ENCODE assay signal across 1 cellular context in the genomic region with DNA sequence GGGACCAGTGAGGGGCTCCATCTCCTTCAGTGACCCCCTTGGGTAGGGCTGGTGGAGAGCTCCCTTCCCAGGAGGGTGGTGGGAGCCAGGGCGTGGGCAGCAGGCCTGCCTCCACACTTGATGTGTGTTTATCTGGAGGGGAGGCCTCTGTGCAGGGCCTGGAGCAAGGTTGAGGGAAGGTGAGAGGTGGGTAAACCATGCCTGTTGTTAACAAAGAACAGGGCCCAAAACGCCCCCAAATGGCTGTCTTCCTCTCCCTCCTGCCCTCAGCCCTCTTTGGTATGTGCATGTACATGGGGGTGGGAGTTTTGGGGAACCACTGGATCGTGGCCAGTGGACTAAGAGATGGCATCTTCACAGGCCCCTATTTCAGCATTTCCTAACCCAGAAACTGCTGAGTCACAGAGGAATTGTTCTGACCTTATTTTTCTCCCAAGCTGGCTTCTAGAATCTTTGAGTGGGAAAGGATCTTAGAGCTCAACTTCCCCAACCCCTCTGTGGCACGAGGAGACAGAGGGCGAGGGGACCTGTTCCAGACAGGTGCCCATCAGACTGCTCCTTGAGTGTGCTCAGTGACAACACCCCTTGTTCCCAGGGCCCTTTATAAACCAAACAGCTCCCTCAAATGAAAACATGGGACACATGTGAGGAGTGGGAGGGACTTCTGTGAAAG.
TF ChIP-seq lines count a peak whose summit lies in the region.

No MANE protein-coding gene starts in this region.

TF ChIP-seq in K562, 482 proteins besides CTCF, POLR2A, EP300 and RAD21 (continues in another document):
- TF ChIP-seq RCOR1 (IDR thresholded peaks at IDR 0.05; ENCODE audit: borderline replicate concordance in 1 of 2, low read depth in 2 of 2, low read length in 2 of 2) (no peak), C11orf30 (IDR thresholded peaks at IDR 0.05; ENCODE audit: low read depth) (peak; percentile 96), ESRRA (IDR thresholded peaks at IDR 0.05; ENCODE audit: borderline replicate concordance, low read depth) (no peak), ZNF589 (CRISPR knock-in tag; IDR thresholded peaks at IDR 0.05; ENCODE audit: low read depth) (no peak), PKNOX1 (IDR thresholded peaks at IDR 0.05) (no peak), BHLHE40 (IDR thresholded peaks at IDR 0.05; ENCODE audit: low read length) (no peak), PREB (CRISPR knock-in tag; IDR thresholded peaks at IDR 0.05) (0 out of 2 replicates have a peak, but pooled peaks have one; percentile 31), L3MBTL2 (IDR thresholded peaks at IDR 0.05) (peak; percentile 78), TRIM25 (IDR thresholded peaks at IDR 0.05; ENCODE audit: borderline replicate concordance) (no peak), ZNF316 (IDR thresholded peaks at IDR 0.05) (peak; percentile 97), SMARCE1 (IDR thresholded peaks at IDR 0.05) (0 out of 2 replicates have a peak, but pooled peaks have one; percentile 29), ZNF184 (CRISPR knock-in tag; IDR thresholded peaks at IDR 0.05) (no peak), PRMT5 (CRISPR knock-in tag; IDR thresholded peaks at IDR 0.05) (no peak), NR2C1 (IDR thresholded peaks at IDR 0.05) (no peak), NR2C1 (tag; IDR thresholded peaks at IDR 0.05) (peak; percentile 51; the same call in 1 of the 2 replicates), TEAD1 (CRISPR knock-in tag; IDR thresholded peaks at IDR 0.05) (0 out of 4 replicates have a peak, but pooled peaks have one; percentile 9 to 10), SMARCC2 (IDR thresholded peaks at IDR 0.05; ENCODE audit: low read depth) (no peak), MED1 (CRISPR knock-in tag; IDR thresholded peaks at IDR 0.05; ENCODE audit: borderline replicate concordance) (no peak), SMARCA4 (IDR thresholded peaks at IDR 0.05) (peak; percentile 54; the same call in 1 of the 2 replicates), MAFK (IDR thresholded peaks at IDR 0.05; ENCODE audit: low read length) (peak; percentile 91), ZNF431 (CRISPR knock-in tag; IDR thresholded peaks at IDR 0.05) (no peak), GATAD2B (IDR thresholded peaks at IDR 0.05; ENCODE audit: borderline replicate concordance) (0 out of 2 replicates have a peak, but pooled peaks have one; percentile 22), CEBPB (tag; IDR thresholded peaks at IDR 0.05) (0 out of 2 replicates have a peak, but pooled peaks have one; percentile 41), YBX1 (IDR thresholded peaks at IDR 0.05) (no peak), MYC (IDR thresholded peaks at IDR 0.05; ENCODE audit: low read depth, low read length) (no peak), MYC (CRISPR knock-in tag; IDR thresholded peaks at IDR 0.05; ENCODE audit: borderline replicate concordance, low read depth) (no peak), CEBPG (CRISPR knock-in tag; IDR thresholded peaks at IDR 0.05) (0 out of 2 replicates have a peak, but pooled peaks have one; percentile 13), CEBPG (tag; conservative IDR thresholded peaks at IDR 0.05 in 1 of 2, IDR thresholded peaks at IDR 0.05 in 1 of 2) (peak in 1 of 2 experiments; percentile 19; a peak in 1 of 4 replicates), ZNF175 (CRISPR knock-in tag; IDR thresholded peaks at IDR 0.05; ENCODE audit: low read depth) (no peak), MEF2D (tag; conservative IDR thresholded peaks at IDR 0.05; ENCODE audit: low read depth) (0 out of 2 replicates have a peak, but pooled peaks have one; percentile 55), JUNB (CRISPR knock-in tag; conservative IDR thresholded peaks at IDR 0.05) (no peak), CREM (IDR thresholded peaks at IDR 0.05; ENCODE audit: low read depth) (no peak), PHB (CRISPR knock-in tag; IDR thresholded peaks at IDR 0.05) (no peak), ZNF253 (CRISPR knock-in tag; conservative IDR thresholded peaks at IDR 0.05) (no peak), ZNF124 (CRISPR knock-in tag; IDR thresholded peaks at IDR 0.05) (no peak), MAFG (tag; conservative IDR thresholded peaks at IDR 0.05) (peak; percentile 98), NFE2L1 (tag; IDR thresholded peaks at IDR 0.05; ENCODE audit: borderline replicate concordance, low read depth) (peak; percentile 95), DPF2 (IDR thresholded peaks at IDR 0.05) (peak; percentile 61), ZNF75A (CRISPR knock-in tag; IDR thresholded peaks at IDR 0.05) (no peak), ZNF707 (CRISPR knock-in tag; conservative IDR thresholded peaks at IDR 0.05) (no peak), NFIC (IDR thresholded peaks at IDR 0.05) (peak; percentile 52), LARP7 (IDR thresholded peaks at IDR 0.05) (no peak), ZNF395 (CRISPR knock-in tag; IDR thresholded peaks at IDR 0.05) (peak; percentile 30; the same call in 1 of the 2 replicates), RBM39 (optimal IDR thresholded peaks at IDR 0.05; ENCODE audit: low read depth, low read length) (no peak), E2F5 (CRISPR knock-in tag; IDR thresholded peaks at IDR 0.05) (no peak), NR1H2 (CRISPR knock-in tag; IDR thresholded peaks at IDR 0.05) (no peak), ZNF583 (CRISPR knock-in tag; IDR thresholded peaks at IDR 0.05) (no peak), JUND (IDR thresholded peaks at IDR 0.05; ENCODE audit: borderline replicate concordance, low read depth, low read length) (no peak), JUND (tag; IDR thresholded peaks at IDR 0.05; ENCODE audit: borderline replicate concordance, low read depth, low read length) (no peak; the same call in 2 of the 3 replicates), ZNF57 (CRISPR knock-in tag; IDR thresholded peaks at IDR 0.05) (no peak), MAZ (CRISPR knock-in tag; conservative IDR thresholded peaks at IDR 0.05 in 1 of 2, IDR thresholded peaks at IDR 0.05 in 1 of 2) (peak; percentile 10 to 41; a peak in 1 of 4 replicates), TCF7 (IDR thresholded peaks at IDR 0.05; ENCODE audit: borderline replicate concordance) (no peak), KHSRP (IDR thresholded peaks at IDR 0.05) (no peak)
- TF ChIP-seq, protein P1, sequence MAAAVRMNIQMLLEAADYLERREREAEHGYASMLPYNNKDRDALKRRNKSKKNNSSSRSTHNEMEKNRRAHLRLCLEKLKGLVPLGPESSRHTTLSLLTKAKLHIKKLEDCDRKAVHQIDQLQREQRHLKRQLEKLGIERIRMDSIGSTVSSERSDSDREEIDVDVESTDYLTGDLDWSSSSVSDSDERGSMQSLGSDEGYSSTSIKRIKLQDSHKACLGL (CRISPR knock-in tag; IDR thresholded peaks at IDR 0.05; ENCODE audit: borderline replicate concordance, poor library complexity, severe bottlenecking), result no peak
- TF ChIP-seq, protein P2, sequence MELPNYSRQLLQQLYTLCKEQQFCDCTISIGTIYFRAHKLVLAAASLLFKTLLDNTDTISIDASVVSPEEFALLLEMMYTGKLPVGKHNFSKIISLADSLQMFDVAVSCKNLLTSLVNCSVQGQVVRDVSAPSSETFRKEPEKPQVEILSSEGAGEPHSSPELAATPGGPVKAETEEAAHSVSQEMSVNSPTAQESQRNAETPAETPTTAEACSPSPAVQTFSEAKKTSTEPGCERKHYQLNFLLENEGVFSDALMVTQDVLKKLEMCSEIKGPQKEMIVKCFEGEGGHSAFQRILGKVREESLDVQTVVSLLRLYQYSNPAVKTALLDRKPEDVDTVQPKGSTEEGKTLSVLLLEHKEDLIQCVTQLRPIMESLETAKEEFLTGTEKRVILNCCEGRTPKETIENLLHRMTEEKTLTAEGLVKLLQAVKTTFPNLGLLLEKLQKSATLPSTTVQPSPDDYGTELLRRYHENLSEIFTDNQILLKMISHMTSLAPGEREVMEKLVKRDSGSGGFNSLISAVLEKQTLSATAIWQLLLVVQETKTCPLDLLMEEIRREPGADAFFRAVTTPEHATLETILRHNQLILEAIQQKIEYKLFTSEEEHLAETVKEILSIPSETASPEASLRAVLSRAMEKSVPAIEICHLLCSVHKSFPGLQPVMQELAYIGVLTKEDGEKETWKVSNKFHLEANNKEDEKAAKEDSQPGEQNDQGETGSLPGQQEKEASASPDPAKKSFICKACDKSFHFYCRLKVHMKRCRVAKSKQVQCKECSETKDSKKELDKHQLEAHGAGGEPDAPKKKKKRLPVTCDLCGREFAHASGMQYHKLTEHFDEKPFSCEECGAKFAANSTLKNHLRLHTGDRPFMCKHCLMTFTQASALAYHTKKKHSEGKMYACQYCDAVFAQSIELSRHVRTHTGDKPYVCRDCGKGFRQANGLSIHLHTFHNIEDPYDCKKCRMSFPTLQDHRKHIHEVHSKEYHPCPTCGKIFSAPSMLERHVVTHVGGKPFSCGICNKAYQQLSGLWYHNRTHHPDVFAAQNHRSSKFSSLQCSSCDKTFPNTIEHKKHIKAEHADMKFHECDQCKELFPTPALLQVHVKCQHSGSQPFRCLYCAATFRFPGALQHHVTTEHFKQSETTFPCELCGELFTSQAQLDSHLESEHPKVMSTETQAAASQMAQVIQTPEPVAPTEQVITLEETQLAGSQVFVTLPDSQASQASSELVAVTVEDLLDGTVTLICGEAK (IDR thresholded peaks at IDR 0.05), result no peak
- TF ChIP-seq, protein P2 (CRISPR knock-in tag; IDR thresholded peaks at IDR 0.05), result no peak
